Comparison of ENCODE assay signal across 1 cellular context in genomic region chr15:42137461-42138261, GRCh38.
TF ChIP-seq lines count a peak whose summit lies in the region.

No MANE protein-coding gene starts in this region.

TF ChIP-seq in HepG2, 621 proteins besides CTCF, POLR2A, EP300 and RAD21:
- TF ChIP-seq SMARCE1 (IDR thresholded peaks at IDR 0.05; ENCODE audit: borderline replicate concordance) (no peak), FOSL2 (CRISPR knock-in tag; IDR thresholded peaks at IDR 0.05) (no peak), RFXANK (CRISPR knock-in tag; IDR thresholded peaks at IDR 0.05) (no peak), TP53 (CRISPR knock-in tag; conservative IDR thresholded peaks at IDR 0.05) (no peak), ZNF710 (CRISPR knock-in tag; IDR thresholded peaks at IDR 0.05; ENCODE audit: borderline replicate concordance) (no peak), SMC3 (IDR thresholded peaks at IDR 0.05; ENCODE audit: low read length) (peak; percentile 34; the same call in 1 of the 2 replicates), ZNF329 (CRISPR knock-in tag; IDR thresholded peaks at IDR 0.05; ENCODE audit: low read depth) (no peak), ZNF550 (CRISPR knock-in tag; IDR thresholded peaks at IDR 0.05; ENCODE audit: borderline replicate concordance) (no peak), NFIC (IDR thresholded peaks at IDR 0.05; ENCODE audit: low read length) (no peak), NFE2L1 (CRISPR knock-in tag; IDR thresholded peaks at IDR 0.05; ENCODE audit: borderline replicate concordance) (no peak), NFAT5 (CRISPR knock-in tag; IDR thresholded peaks at IDR 0.05) (no peak), SP140L (CRISPR knock-in tag; IDR thresholded peaks at IDR 0.05; ENCODE audit: borderline replicate concordance) (no peak), STAG1 (CRISPR knock-in tag; IDR thresholded peaks at IDR 0.05) (peak; percentile 50), GFI1 (CRISPR knock-in tag; IDR thresholded peaks at IDR 0.05; ENCODE audit: borderline replicate concordance) (no peak), ZNF296 (CRISPR knock-in tag; conservative IDR thresholded peaks at IDR 0.05) (no peak), PBX3 (CRISPR knock-in tag; IDR thresholded peaks at IDR 0.05; ENCODE audit: borderline replicate concordance) (no peak), SCMH1 (CRISPR knock-in tag; IDR thresholded peaks at IDR 0.05; ENCODE audit: borderline replicate concordance) (no peak)
- TF ChIP-seq, protein P1, sequence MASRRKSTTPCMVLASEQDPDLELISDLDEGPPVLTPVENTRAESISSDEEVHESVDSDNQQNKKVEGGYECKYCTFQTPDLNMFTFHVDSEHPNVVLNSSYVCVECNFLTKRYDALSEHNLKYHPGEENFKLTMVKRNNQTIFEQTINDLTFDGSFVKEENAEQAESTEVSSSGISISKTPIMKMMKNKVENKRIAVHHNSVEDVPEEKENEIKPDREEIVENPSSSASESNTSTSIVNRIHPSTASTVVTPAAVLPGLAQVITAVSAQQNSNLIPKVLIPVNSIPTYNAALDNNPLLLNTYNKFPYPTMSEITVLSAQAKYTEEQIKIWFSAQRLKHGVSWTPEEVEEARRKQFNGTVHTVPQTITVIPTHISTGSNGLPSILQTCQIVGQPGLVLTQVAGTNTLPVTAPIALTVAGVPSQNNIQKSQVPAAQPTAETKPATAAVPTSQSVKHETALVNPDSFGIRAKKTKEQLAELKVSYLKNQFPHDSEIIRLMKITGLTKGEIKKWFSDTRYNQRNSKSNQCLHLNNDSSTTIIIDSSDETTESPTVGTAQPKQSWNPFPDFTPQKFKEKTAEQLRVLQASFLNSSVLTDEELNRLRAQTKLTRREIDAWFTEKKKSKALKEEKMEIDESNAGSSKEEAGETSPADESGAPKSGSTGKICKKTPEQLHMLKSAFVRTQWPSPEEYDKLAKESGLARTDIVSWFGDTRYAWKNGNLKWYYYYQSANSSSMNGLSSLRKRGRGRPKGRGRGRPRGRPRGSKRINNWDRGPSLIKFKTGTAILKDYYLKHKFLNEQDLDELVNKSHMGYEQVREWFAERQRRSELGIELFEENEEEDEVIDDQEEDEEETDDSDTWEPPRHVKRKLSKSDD (CRISPR knock-in tag; IDR thresholded peaks at IDR 0.05; ENCODE audit: low read depth), result no peak
